8 cellular contexts compared by ENCODE assay signal in genomic region chr10:70558871-70559810, GRCh38. TPM values are rescaled to one million over a fixed set of nuclear protein-coding genes. Genes with fewer than 3 reads are reported as not detected.
DNase-seq lines count a peak whose midpoint lies in the region; ATAC-seq, FAIRE-seq and TF ChIP-seq lines count a peak whose summit lies in the region.

No MANE protein-coding gene starts in this region.

- peak; percentile 70 for TF ChIP-seq CTCF in activated CD8-positive, alpha-beta T cell treated with anti-CD3 and anti-CD28 coated beads for 36 hours (IDR thresholded peaks at IDR 0.05)

- H3K36me3 Mint-ChIP-seq in activated CD8-positive, alpha-beta T cell treated with anti-CD3 and anti-CD28 coated beads for 36 hours (ENCODE audit: low read depth): no peaks in the 10 kb centered on the region
- no peaks in the 10 kb centered on the region for H3K36me3 Mint-ChIP-seq in effector memory CD8-positive, alpha-beta T cell (ENCODE audit: insufficient read depth)
- H3K36me3 Mint-ChIP-seq in naive thymus-derived CD4-positive, alpha-beta T cell: no peaks in the 10 kb centered on the region

- H3K27ac Mint-ChIP-seq in activated CD8-positive, alpha-beta T cell treated with anti-CD3 and anti-CD28 coated beads for 36 hours: peak overlapping the region; percentile 86
- peak overlapping the region; percentile 60 to 83 for H3K27ac Mint-ChIP-seq in effector memory CD8-positive, alpha-beta T cell
- H3K27ac Mint-ChIP-seq in naive thymus-derived CD4-positive, alpha-beta T cell: peak overlapping the region in 7 of 9 donors; percentile 26 to 85 (median 69)

- H3K27ac ChIP-seq in naive thymus-derived CD4-positive, alpha-beta T cell (ENCODE audit: low read depth, low read length): no peak overlapping the region

- H3K4me1 ChIP-seq in naive thymus-derived CD4-positive, alpha-beta T cell (ENCODE audit: control insufficient read depth in 2 of 2, insufficient read depth in 2 of 2, low read length in 2 of 2): peaks cover 0 to 5% of the 10 kb centered on the region in 2 donors

- H3K4me3 ChIP-seq in naive thymus-derived CD4-positive, alpha-beta T cell (ENCODE audit: low read length): peak overlapping the region; percentile 43

- CTCF ChIA-PET in activated CD8-positive, alpha-beta T cell treated with anti-CD3 and anti-CD28 coated beads for 36 hours (lab: Charles Lee): interaction anchor here (0.6 to 4.5 kb wide), 41 partner anchors 8 to 258 kb away, joined by 3 to 34 read pairs (median 4); partner anchors contain the start of genes PRF1 and SGPL1
- CTCF ChIA-PET in naive thymus-derived CD4-positive, alpha-beta T cell (lab: Charles Lee): interaction anchor here (0.6 to 2.4 kb wide), 8 partner anchors 10 to 312 kb away, joined by 3 to 11 read pairs (median 4); no protein-coding TSS in a partner anchor

- intact Hi-C loops in activated CD8-positive, alpha-beta T cell treated with anti-CD3 and anti-CD28 coated beads for 36 hours (cut with micrococcal nuclease): loop anchor here (5.0 to 10.0 kb wide), 2 partner anchors 56 to 323 kb away; no protein-coding TSS in a partner anchor
- intact Hi-C loops in naive thymus-derived CD4-positive, alpha-beta T cell (cut with micrococcal nuclease): loop anchor here (1.0 to 5.0 kb wide), 4 partner anchors 20 to 200 kb away; partner anchors contain the start of genes PRF1 (in 2 of the 2) and ADAMTS14 (in 1 of the 2)

- no peaks in the 10 kb centered on the region for H3K9me3 Mint-ChIP-seq in activated CD8-positive, alpha-beta T cell treated with anti-CD3 and anti-CD28 coated beads for 36 hours
- no peaks in the 10 kb centered on the region for H3K9me3 Mint-ChIP-seq in effector memory CD8-positive, alpha-beta T cell
- no peaks in the 10 kb centered on the region for H3K9me3 Mint-ChIP-seq in naive thymus-derived CD4-positive, alpha-beta T cell

- POLR2A ChIA-PET in activated CD8-positive, alpha-beta T cell treated with anti-CD3 and anti-CD28 coated beads for 36 hours (lab: Charles Lee): interaction anchor here (1.0 to 1.7 kb wide), 3 partner anchors 12 to 181 kb away, joined by 3 to 7 read pairs (median 4); no protein-coding TSS in a partner anchor
- POLR2A ChIA-PET in naive thymus-derived CD4-positive, alpha-beta T cell (lab: Charles Lee): interaction anchor here (0.5 to 1.1 kb wide), 2 partner anchors 19 to 47 kb away, joined by 3 to 4 read pairs; no protein-coding TSS in a partner anchor

- H3K27me3 ChIP-seq in naive thymus-derived CD4-positive, alpha-beta T cell (ENCODE audit: control insufficient read depth in 2 of 2, insufficient read depth in 2 of 2, low read length in 2 of 2): no peaks in the 10 kb centered on the region

- H3K4me3 Mint-ChIP-seq in activated CD8-positive, alpha-beta T cell treated with anti-CD3 and anti-CD28 coated beads for 36 hours: peak overlapping the region; percentile 74
- H3K4me3 Mint-ChIP-seq in effector memory CD8-positive, alpha-beta T cell: peak overlapping the region; percentile 76 to 86
- H3K4me3 Mint-ChIP-seq in naive thymus-derived CD4-positive, alpha-beta T cell: peak overlapping the region; percentile 71 to 88 (median 82)

- peaks cover 1% of the 10 kb centered on the region for H3K27me3 Mint-ChIP-seq in activated CD8-positive, alpha-beta T cell treated with anti-CD3 and anti-CD28 coated beads for 36 hours
- no peaks in the 10 kb centered on the region for H3K27me3 Mint-ChIP-seq in effector memory CD8-positive, alpha-beta T cell
- H3K27me3 Mint-ChIP-seq in naive thymus-derived CD4-positive, alpha-beta T cell: peaks cover 0 to 3% (median 0%) of the 10 kb centered on the region in 5 donors

- H3K4me1 Mint-ChIP-seq in activated CD8-positive, alpha-beta T cell treated with anti-CD3 and anti-CD28 coated beads for 36 hours (ENCODE audit: low read depth): peaks cover 23% of the 10 kb centered on the region
- H3K4me1 Mint-ChIP-seq in effector memory CD8-positive, alpha-beta T cell (ENCODE audit: low read depth in 2 of 2): peaks cover 34 to 38% of the 10 kb centered on the region in 2 donors
- H3K4me1 Mint-ChIP-seq in naive thymus-derived CD4-positive, alpha-beta T cell: peaks cover 13 to 24% (median 16%) of the 10 kb centered on the region in 7 donors

- peak; percentile 65 for ATAC-seq in GM21619 (IDR thresholded peaks at IDR 0.05; ENCODE audit: unreplicated experiment)
- ATAC-seq in activated CD8-positive, alpha-beta T cell treated with anti-CD3 and anti-CD28 coated beads for 36 hours: peak; percentile 95
- ATAC-seq in effector memory CD8-positive, alpha-beta T cell (replicated peaks): peak; percentile 92
- ATAC-seq in naive thymus-derived CD4-positive, alpha-beta T cell: peak; percentile 89

- DNase-seq in CD1c-positive myeloid dendritic cell (ENCODE audit: extremely low spot score): peak; percentile 62
- peak; percentile 24 for DNase-seq in NCI-H1092 (lab: John Stamatoyannopoulos, UW)
- peak; percentile 91 for DNase-seq in activated CD8-positive, alpha-beta T cell treated with anti-CD3 and anti-CD28 coated beads for 36 hours
- peak; percentile 78 to 88 (median 79) for DNase-seq in effector memory CD8-positive, alpha-beta T cell
- DNase-seq in naive thymus-derived CD4-positive, alpha-beta T cell: peak; percentile 14 to 69 (median 52)
- peak; percentile 58 for DNase-seq in stimulated activated naive CD4-positive, alpha-beta T cell treated with Interleukin-2 at 50 U/mL for 16 hours (lab: John Stamatoyannopoulos, UW)
- DNase-seq in HTR-8/SVneo (ENCODE audit: insufficient read length, low spot score): no peak

- H3K36me3 ChIP-seq in naive thymus-derived CD4-positive, alpha-beta T cell (ENCODE audit: control insufficient read depth in 2 of 3, insufficient read depth in 3 of 3, low read length in 3 of 3): no peaks in the 10 kb centered on the region

- no peak for FAIRE-seq in HTR-8/SVneo (lab: Jason Lieb, UNC)

- no peaks in the 10 kb centered on the region for H3K9me3 ChIP-seq in naive thymus-derived CD4-positive, alpha-beta T cell (ENCODE audit: control insufficient read depth in 2 of 3, low read length in 3 of 3)

RNA-seq across cellular contexts. Expression of gene PRF1, which starts 43.4 kb away (rescaled TPM):
- total RNA-seq in activated CD8-positive, alpha-beta T cell treated with anti-CD3 and anti-CD28 coated beads for 36 hours: 100 to 1,000 TPM; 107 to 113 TPM
- 100 to 1,000 TPM in 2 of 5 experiments, 10 to 100 TPM in 2, 1 to 10 TPM in 1; 8.1 to 198 (median 30.7) TPM for total RNA-seq in naive thymus-derived CD4-positive, alpha-beta T cell
- polyA plus RNA-seq in naive thymus-derived CD4-positive, alpha-beta T cell: 10 to 100 TPM; 19.3 to 27.6 TPM
